17 cellular contexts compared by ENCODE assay signal in genomic region chr2:20917724-20918572, GRCh38.
DNase-seq lines count a peak whose midpoint lies in the region; ATAC-seq and TF ChIP-seq lines count a peak whose summit lies in the region.
"Had no signal": no experiment of that assay in that cellular context is flagged by ENCODE, and none has a peak within 500 bp of the region (broad histone marks: within the 10 kb centered on the region; RNA-seq: fewer than 3 reads in every experiment).

No MANE protein-coding gene starts in this region.

- intact Hi-C loops in tibial artery (cut with DNase I; ENCODE audit: low total_unique reads) = no loop called here

- H3K27ac ChIP-seq in tibial artery = peak overlapping the region; percentile 38 to 50
- no peak overlapping the region for H3K27ac ChIP-seq in CD8-positive, alpha-beta memory T cell (ENCODE audit: low read depth, low read length)
- H3K27ac ChIP-seq: hepatocyte, ovary had no signal

- no peak overlapping the region for H3K4me3 Mint-ChIP-seq in CD8-positive, alpha-beta memory T cell
- no peak overlapping the region for H3K4me3 Mint-ChIP-seq in activated naive CD8-positive, alpha-beta T cell treated with anti-CD3 and anti-CD28 coated beads, Interleukin-2, amount 50 U/mL, for 24 hours
- H3K4me3 Mint-ChIP-seq: B cell had no signal

- H3K27ac Mint-ChIP-seq in CD8-positive, alpha-beta memory T cell = peak overlapping the region in 1 of 8 donors; percentile 45
- H3K27ac Mint-ChIP-seq in activated naive CD8-positive, alpha-beta T cell treated with anti-CD3 and anti-CD28 coated beads, Interleukin-2, amount 50 U/mL, for 24 hours = no peak overlapping the region
- H3K27ac Mint-ChIP-seq: B cell had no signal

- peaks cover 0 to under 1% (median 0%) of the 10 kb centered on the region in 5 donors for H3K9me3 Mint-ChIP-seq in CD8-positive, alpha-beta memory T cell
- H3K9me3 Mint-ChIP-seq in activated naive CD8-positive, alpha-beta T cell treated with anti-CD3 and anti-CD28 coated beads, Interleukin-2, amount 50 U/mL, for 24 hours = no peaks in the 10 kb centered on the region

- CTCF ChIA-PET in CD8-positive, alpha-beta memory T cell (lab: Charles Lee) = no interaction called here

- H3K27me3 ChIP-seq in tibial artery = no peaks in the 10 kb centered on the region
- H3K27me3 ChIP-seq in CD8-positive, alpha-beta memory T cell (ENCODE audit: insufficient read depth, low read length, poor library complexity, severe bottlenecking) = peaks cover 4% of the 10 kb centered on the region
- H3K27me3 ChIP-seq: hepatocyte, ovary had no signal

- H3K4me1 ChIP-seq in tibial artery = peaks cover 0 to 22% (median 13%) of the 10 kb centered on the region in 4 donors
- no peaks in the 10 kb centered on the region for H3K4me1 ChIP-seq in CD8-positive, alpha-beta memory T cell (ENCODE audit: insufficient read depth, low read length)

- H3K36me3 Mint-ChIP-seq in CD8-positive, alpha-beta memory T cell = no peaks in the 10 kb centered on the region
- no peaks in the 10 kb centered on the region for H3K36me3 Mint-ChIP-seq in activated naive CD8-positive, alpha-beta T cell treated with anti-CD3 and anti-CD28 coated beads, Interleukin-2, amount 50 U/mL, for 24 hours (ENCODE audit: low read depth)

- POLR2A ChIA-PET in CD8-positive, alpha-beta memory T cell (lab: Charles Lee) = no interaction called here

- H3K4me3 ChIP-seq in tibial artery = no peak overlapping the region
- H3K4me3 ChIP-seq in CD8-positive, alpha-beta memory T cell (ENCODE audit: low read length) = no peak overlapping the region
- H3K4me3 ChIP-seq: hepatocyte, mucosa of descending colon, ovary had no signal

- H3K4me1 Mint-ChIP-seq in CD8-positive, alpha-beta memory T cell = no peaks in the 10 kb centered on the region
- no peaks in the 10 kb centered on the region for H3K4me1 Mint-ChIP-seq in activated naive CD8-positive, alpha-beta T cell treated with anti-CD3 and anti-CD28 coated beads, Interleukin-2, amount 50 U/mL, for 24 hours
- H3K4me1 Mint-ChIP-seq: B cell had no signal

- ATAC-seq in activated naive CD8-positive, alpha-beta T cell treated with anti-CD3 and anti-CD28 coated beads, Interleukin-2, amount 50 U/mL, for 24 hours = no peak

- peaks cover 16 to 56% of the 10 kb centered on the region in 2 donors for H3K27me3 Mint-ChIP-seq in CD8-positive, alpha-beta memory T cell
- H3K27me3 Mint-ChIP-seq in activated naive CD8-positive, alpha-beta T cell treated with anti-CD3 and anti-CD28 coated beads, Interleukin-2, amount 50 U/mL, for 24 hours = peaks cover 22% of the 10 kb centered on the region

- H3K9me3 ChIP-seq in tibial artery = no peaks in the 10 kb centered on the region
- no peaks in the 10 kb centered on the region for H3K9me3 ChIP-seq in CD8-positive, alpha-beta memory T cell (ENCODE audit: low read length)
- H3K9me3 ChIP-seq: mucosa of descending colon, ovary had no signal

- no peak for TF ChIP-seq CTCF in tibial artery (IDR thresholded peaks at IDR 0.05)

- no peaks in the 10 kb centered on the region for H3K36me3 ChIP-seq in tibial artery
- H3K36me3 ChIP-seq in CD8-positive, alpha-beta memory T cell (ENCODE audit: insufficient read depth, low read length) = no peaks in the 10 kb centered on the region
- H3K36me3 ChIP-seq: ovary had no signal

- DNase-seq in NCI-H526 treated with DMSO at 0.1 percent for 48 hours (lab: John Stamatoyannopoulos, UW) (peak; percentile 25), dermis microvascular lymphatic vessel endothelial cell (ENCODE audit: low read depth in 2 of 2) (peak; percentile 15 to 50), lung microvascular endothelial cell (ENCODE audit: low read depth in 2 of 2) (peak; percentile 15 to 16), tibial artery (no peak)
- no peak for DNase-seq in CD8-positive, alpha-beta memory T cell
- DNase-seq in activated naive CD8-positive, alpha-beta T cell treated with anti-CD3 and anti-CD28 coated beads, Interleukin-2, amount 50 U/mL, for 24 hours = no peak
- no peak for DNase-seq in effector CD4-positive, alpha-beta T cell
- DNase-seq: activated CD8-positive, alpha-beta memory T cell treated with anti-CD3 and anti-CD28 coated beads, Interleukin-2, amount 50 U/mL, for 4 hours; aorta; GF-D8; mucosa of descending colon; NCI-H1694 treated with DMSO at 0.1 percent for 48 hours; NCI-H510A; ovary; stimulated activated CD4-positive, alpha-beta T cell treated with anti-CD3 and anti-CD28 coated beads, Interleukin-4, amount 100 ng/mL, for 24 hours had no signal

Comparison
In these comparisons a context has a peak if more than half of its experiments do, and no peak if none do; other contexts are left out.
1. DNase-seq: peak in NCI-H526 treated with DMSO at 0.1 percent for 48 hours (single experiment), dermis microvascular lymphatic vessel endothelial cell (2 of 2) and lung microvascular endothelial cell (2 of 2); none in tibial artery (0 of 2), CD8-positive, alpha-beta memory T cell (0 of 5), activated naive CD8-positive, alpha-beta T cell treated with anti-CD3 and anti-CD28 coated beads, Interleukin-2, amount 50 U/mL, for 24 hours (single experiment) and effector CD4-positive, alpha-beta T cell (single experiment).